ENCODE assay signal across 8 cellular contexts in the genomic region with DNA sequence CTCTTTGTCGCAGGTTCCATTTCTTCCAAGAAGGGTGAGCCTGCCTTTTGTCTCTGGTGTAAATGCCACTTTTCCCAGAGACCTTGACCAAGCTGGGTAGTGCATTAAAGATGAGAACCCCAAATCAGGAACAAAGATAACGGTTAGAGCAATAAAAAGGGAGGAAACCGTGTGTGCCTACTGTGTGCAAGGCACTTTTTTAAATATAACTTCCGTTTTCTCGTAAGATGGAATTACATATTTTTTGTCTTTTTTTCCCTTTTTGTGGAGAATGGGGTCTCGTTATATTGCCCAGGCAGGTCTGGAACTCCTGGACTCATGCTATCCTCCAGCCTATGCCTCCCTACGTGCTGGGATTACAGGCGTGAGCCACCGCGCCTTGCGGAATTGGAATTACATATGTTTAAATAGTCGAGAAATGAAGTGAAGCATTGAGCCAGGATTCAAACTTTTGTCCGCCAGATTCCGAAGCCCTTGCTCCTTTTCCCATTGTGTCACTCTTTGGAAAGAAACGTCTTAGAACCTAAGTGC. TPM values are rescaled to one million over a fixed set of nuclear protein-coding genes. Genes with fewer than 3 reads are reported as not detected.
DNase-seq lines count a peak whose midpoint lies in the region; ATAC-seq and TF ChIP-seq lines count a peak whose summit lies in the region.

No MANE protein-coding gene starts in this region.

- CTCF ChIA-PET in OCI-LY7 (lab: Charles Lee; ENCODE audit: unreplicated experiment), result no interaction called here

- H3K14ac ChIP-seq in trophoblast cell (ENCODE audit: low read length), result peak overlapping the region; percentile 73

- H2AFZ ChIP-seq in OCI-LY7 (ENCODE audit: low read length), result peak overlapping the region; percentile 97
- H2AFZ ChIP-seq in trophoblast cell (ENCODE audit: insufficient read depth, low read length, poor library complexity), result peak overlapping the region; percentile 72

- peaks cover 38% of the 10 kb centered on the region for H3K79me2 ChIP-seq in DOHH2 (ENCODE audit: control insufficient read depth, low read length)
- H3K79me2 ChIP-seq in OCI-LY7 (ENCODE audit: insufficient read depth, low read depth, low read length), result peaks cover 23% of the 10 kb centered on the region; the same call in 1 of the 2 replicates
- H3K79me2 ChIP-seq in trophoblast cell (ENCODE audit: control insufficient read depth, insufficient read depth, low read length, poor library complexity), result peaks cover 5% of the 10 kb centered on the region

- POLR2A ChIA-PET in OCI-LY7 (lab: Charles Lee), result interaction anchor here (2.2 to 4.2 kb wide), 4 partner anchors 10 to 106 kb away, joined by 9 to 85 read pairs (median 16); partner anchors contain the start of genes SMARCC2 and ZC3H10

- H3K9me3 ChIP-seq in DOHH2 (ENCODE audit: control insufficient read depth, insufficient read depth, low read length) (no peaks in the 10 kb centered on the region), OCI-LY7 (ENCODE audit: low read length) (no peaks in the 10 kb centered on the region), trophoblast cell (ENCODE audit: insufficient read depth, low read depth, low read length) (peaks cover 3% of the 10 kb centered on the region)

- intact Hi-C loops in OCI-LY7 (cut with micrococcal nuclease; ENCODE audit: unreplicated experiment), result loop anchor here (1.0 kb wide), 4 partner anchors 15 to 104 kb away; no protein-coding TSS in a partner anchor

- WGBS in trophoblast cell (ENCODE audit: extremely low coverage, insufficient coverage, insufficient read length), result no CpG with 5 or more reads among the region's 15 CpGs

- H3K36me3 ChIP-seq in DOHH2 (ENCODE audit: control insufficient read depth, low read length) (peaks cover 13% of the 10 kb centered on the region), OCI-LY7 (ENCODE audit: insufficient read depth, low read length) (no peaks in the 10 kb centered on the region; the same call in 1 of the 2 replicates), trophoblast cell (ENCODE audit: control insufficient read depth in 1 of 2, insufficient read depth in 2 of 2, low read length in 2 of 2) (peaks cover 0 to 2% of the 10 kb centered on the region in 2 experiments)

- DNase-seq in OCI-LY7 (ENCODE audit: low spot score), result no peak
- no peak for DNase-seq in epithelial cell of prostate (ENCODE audit: low read depth, low spot score)
- DNase-seq in trophoblast cell, result no peak
- DNase-seq in AG20443 (ENCODE audit: low spot score), result no peak
- no peak for DNase-seq in activated effector memory CD4-positive, alpha-beta T cell treated with anti-CD3 and anti-CD28 coated beads, Interleukin-2, amount 50 U/mL, for 16 hours

- no TSS peak for BruUV-seq in OCI-LY7 (replicated peaks; lab: Mats Ljungman, UMichigan)

- H3K23ac ChIP-seq in trophoblast cell (ENCODE audit: low read length), result no peak overlapping the region

- ATAC-seq in HG02885 (IDR thresholded peaks at IDR 0.05; ENCODE audit: poor library complexity, unreplicated experiment), result no peak
- ATAC-seq in activated CD4-positive, CD25-positive, alpha-beta regulatory T cell treated with anti-CD3 and anti-CD28 coated beads, Interleukin-2, amount 50 U/mL, for 24 hours, result no peak

- H4K20me1 ChIP-seq in DOHH2 (ENCODE audit: control insufficient read depth, insufficient read depth, low read depth, low read length) (no peaks in the 10 kb centered on the region), OCI-LY7 (ENCODE audit: insufficient read depth, low read length) (no peaks in the 10 kb centered on the region)

- H2AK5ac ChIP-seq in trophoblast cell (ENCODE audit: low read length), result no peak overlapping the region

- peak overlapping the region; percentile 72 for H4K91ac ChIP-seq in trophoblast cell (ENCODE audit: low read depth, low read length)

- H3K9me2 ChIP-seq in DOHH2 (replicated peaks; ENCODE audit: control insufficient read depth, low read length), result no peaks in the 10 kb centered on the region
- H3K9me2 ChIP-seq in OCI-LY7 (ENCODE audit: insufficient read depth, low read length), result no peaks in the 10 kb centered on the region

- peak overlapping the region; percentile 42 for H3K9ac ChIP-seq in trophoblast cell (ENCODE audit: low read length)

- peak overlapping the region; percentile 95 for H3K4me2 ChIP-seq in DOHH2 (ENCODE audit: low read length)
- H3K4me2 ChIP-seq in OCI-LY7 (ENCODE audit: low read length), result peak overlapping the region; percentile 100
- peak overlapping the region; percentile 77 for H3K4me2 ChIP-seq in trophoblast cell (ENCODE audit: low read length)

- H4K12ac ChIP-seq in trophoblast cell (ENCODE audit: low read depth, low read length), result no peak overlapping the region

- H3K4me3 ChIP-seq in DOHH2 (ENCODE audit: low read length) (peak overlapping the region; percentile 87), OCI-LY7 (ENCODE audit: low read depth, low read length, poor library complexity, severe bottlenecking) (peak overlapping the region; percentile 83), trophoblast cell (ENCODE audit: low read depth, low read length) (no peak overlapping the region)

- H3K4me1 ChIP-seq in DOHH2 (ENCODE audit: control insufficient read depth, low read length), result peaks cover 38% of the 10 kb centered on the region
- H3K4me1 ChIP-seq in OCI-LY7 (ENCODE audit: insufficient read depth, low read length, poor library complexity, severe bottlenecking), result peaks cover 40% of the 10 kb centered on the region
- H3K4me1 ChIP-seq in trophoblast cell (ENCODE audit: control insufficient read depth in 1 of 2, insufficient read depth in 2 of 2, low read length in 2 of 2), result peaks cover 2 to 19% of the 10 kb centered on the region in 2 experiments

- peak overlapping the region; percentile 92 for H4K8ac ChIP-seq in trophoblast cell (ENCODE audit: low read depth, low read length)

- H2BK5ac ChIP-seq in trophoblast cell (ENCODE audit: low read depth, low read length, poor library complexity), result no peak overlapping the region

- no peak overlapping the region for H2BK12ac ChIP-seq in trophoblast cell (ENCODE audit: low read length)

- no peak overlapping the region for H3K4ac ChIP-seq in trophoblast cell (ENCODE audit: low read depth, low read length)

- H3F3A ChIP-seq in DOHH2 (ENCODE audit: control insufficient read depth, insufficient read depth), result peaks cover 5% of the 10 kb centered on the region

- H3K27ac ChIP-seq in DOHH2 (ENCODE audit: low read depth, low read length) (peak overlapping the region; percentile 26), OCI-LY7 (ENCODE audit: low read depth, low read length, poor library complexity, severe bottlenecking) (peak overlapping the region; percentile 41), epithelial cell of prostate (peak overlapping the region; percentile 55), trophoblast cell (ENCODE audit: low read depth, low read length) (peak overlapping the region; percentile 58)

- peak overlapping the region; percentile 68 for H2BK120ac ChIP-seq in trophoblast cell (ENCODE audit: insufficient read depth, low read length, poor library complexity)

- H3K27me3 ChIP-seq in DOHH2 (ENCODE audit: control insufficient read depth, low read length), result no peaks in the 10 kb centered on the region
- H3K27me3 ChIP-seq in trophoblast cell (ENCODE audit: insufficient read depth, low read length), result no peaks in the 10 kb centered on the region

- H3K79me1 ChIP-seq in trophoblast cell (ENCODE audit: low read length), result peaks cover 15% of the 10 kb centered on the region

- TF ChIP-seq CTCF in DOHH2 (IDR thresholded peaks at IDR 0.05; ENCODE audit: low read depth, low read length, poor library complexity, severe bottlenecking) (no peak), OCI-LY7 (conservative IDR thresholded peaks at IDR 0.05; ENCODE audit: low read length) (no peak)

- no peak overlapping the region for H3K18ac ChIP-seq in trophoblast cell (ENCODE audit: low read length)

RNA-seq across cellular contexts. Expression of gene NABP2, which starts 0.5 kb away (rescaled TPM):
- 37.5 and 46.0 TPM in 2 replicates for total RNA-seq in OCI-LY7 (2014; rRNA removed; shearing (Covaris generic))
- total RNA-seq in OCI-LY7 (2022), result 54.1 and 61.1 TPM in 2 replicates
- 11.4 and 11.9 TPM in 2 replicates for polyA plus RNA-seq in trophoblast cell (2013)

RNA-seq across cellular contexts. Expression of gene RNF41, which starts 1.9 kb away (rescaled TPM):
- 63.8 and 76.1 TPM in 2 replicates for total RNA-seq in OCI-LY7 (2014; rRNA removed; shearing (Covaris generic))
- total RNA-seq in OCI-LY7 (2022), result 43.7 and 45.6 TPM in 2 replicates
- 31.8 and 33.9 TPM in 2 replicates for polyA plus RNA-seq in trophoblast cell (2013)

RNA-seq across cellular contexts. Expression of gene SLC39A5, which starts 6.2 kb away (rescaled TPM):
- 0.76 and 2.5 TPM in 2 replicates for total RNA-seq in OCI-LY7 (2014; rRNA removed; shearing (Covaris generic))
- total RNA-seq in OCI-LY7 (2022), result 1.2 and 1.4 TPM in 2 replicates
- polyA plus RNA-seq in trophoblast cell (2013), result 0.08 TPM in 1 of 2 replicates, not detected in the other

RNA-seq across cellular contexts. Expression of gene SMARCC2, which starts 34.4 kb away (rescaled TPM):
- 59.7 and 68.3 TPM in 2 replicates for total RNA-seq in OCI-LY7 (2014; rRNA removed; shearing (Covaris generic))
- total RNA-seq in OCI-LY7 (2022), result 137 and 162 TPM in 2 replicates
- polyA plus RNA-seq in trophoblast cell (2013), result 34.7 and 35.1 TPM in 2 replicates

RNA-seq across cellular contexts. Expression of gene ANKRD52, which starts 34.5 kb away (rescaled TPM):
- total RNA-seq in OCI-LY7 (2014; rRNA removed; shearing (Covaris generic)), result 7.0 and 11.7 TPM in 2 replicates
- total RNA-seq in OCI-LY7 (2022), result 35.0 and 35.6 TPM in 2 replicates
- 31.0 and 31.4 TPM in 2 replicates for polyA plus RNA-seq in trophoblast cell (2013)
